In genomic region chr4:7966281-7967062, GRCh38 we compare ENCODE assay signal across 14 cellular contexts.
"Had no signal": no experiment of that assay in that cellular context is flagged by ENCODE, and none has a peak within 500 bp of the region (broad histone marks: within the 10 kb centered on the region; RNA-seq: fewer than 3 reads in every experiment).

No MANE protein-coding gene starts in this region.

- H3K4me3 ChIP-seq: coronary artery, gastrocnemius medialis, heart right ventricle, sigmoid colon, suprapubic skin, upper lobe of left lung had no signal

- H3K36me3 ChIP-seq: heart right ventricle, sigmoid colon, suprapubic skin, upper lobe of left lung had no signal

- DNase-seq: activated CD4-positive, alpha-beta T cell treated with anti-CD3 and anti-CD28 coated beads, Interleukin-2, amount 10 ng/mL, durations not matched to agents 24 days and 14 days; activated T-cell treated with anti-CD3 and anti-CD28 coated beads for 4 hours; effector CD4-positive, alpha-beta T cell; gastrocnemius medialis; heart right ventricle; left ventricle myocardium superior; sigmoid colon; stimulated activated CD4-positive, alpha-beta T cell treated with anti-CD3 and anti-CD28 coated beads, Interleukin-2, amount 100 ng/mL, for 48 hours; stimulated activated naive CD8-positive, alpha-beta T cell treated with anti-CD3 and anti-CD28 coated beads, Interleukin-15, Interleukin-2, amounts not matched to agents 100 U/mL and 50 U/mL, for 24 hours had no signal

- H3K4me3 Mint-ChIP-seq: activated CD4-positive, alpha-beta T cell treated with anti-CD3 and anti-CD28 coated beads, Interleukin-2, amount 10 ng/mL, durations not matched to agents 24 days and 14 days; T-helper 1 cell treated with Interleukin-12 subunit alpha and Interleukin-12 subunit beta and Interleukin-4 antibody, amounts not matched to agents 30 μg/mL and 1 μg/mL, for 36 hours; WTC11 had no signal

- H3K9me3 ChIP-seq: gastrocnemius medialis, heart right ventricle, sigmoid colon, suprapubic skin, upper lobe of left lung had no signal

- H3K27ac ChIP-seq: coronary artery, suprapubic skin had no signal

- H3K36me3 Mint-ChIP-seq: WTC11 had no signal

- H3K27me3 Mint-ChIP-seq: activated CD4-positive, alpha-beta T cell treated with anti-CD3 and anti-CD28 coated beads, Interleukin-2, amount 10 ng/mL, durations not matched to agents 24 days and 14 days had no signal

- ATAC-seq: gastrocnemius medialis; heart right ventricle; left ventricle myocardium superior; stimulated activated naive CD8-positive, alpha-beta T cell treated with anti-CD3 and anti-CD28 coated beads, Interleukin-15, Interleukin-2, amounts not matched to agents 100 U/mL and 50 U/mL, for 24 hours; WTC11 had no signal

- H3K9me3 Mint-ChIP-seq: activated CD4-positive, alpha-beta T cell treated with anti-CD3 and anti-CD28 coated beads, Interleukin-2, amount 10 ng/mL, durations not matched to agents 24 days and 14 days; T-helper 1 cell treated with Interleukin-12 subunit alpha and Interleukin-12 subunit beta and Interleukin-4 antibody, amounts not matched to agents 30 μg/mL and 1 μg/mL, for 36 hours; WTC11 had no signal

- H3K27me3 ChIP-seq: gastrocnemius medialis, heart right ventricle, sigmoid colon, suprapubic skin, upper lobe of left lung had no signal
